8 cellular contexts compared by ENCODE assay signal in the genomic region with DNA sequence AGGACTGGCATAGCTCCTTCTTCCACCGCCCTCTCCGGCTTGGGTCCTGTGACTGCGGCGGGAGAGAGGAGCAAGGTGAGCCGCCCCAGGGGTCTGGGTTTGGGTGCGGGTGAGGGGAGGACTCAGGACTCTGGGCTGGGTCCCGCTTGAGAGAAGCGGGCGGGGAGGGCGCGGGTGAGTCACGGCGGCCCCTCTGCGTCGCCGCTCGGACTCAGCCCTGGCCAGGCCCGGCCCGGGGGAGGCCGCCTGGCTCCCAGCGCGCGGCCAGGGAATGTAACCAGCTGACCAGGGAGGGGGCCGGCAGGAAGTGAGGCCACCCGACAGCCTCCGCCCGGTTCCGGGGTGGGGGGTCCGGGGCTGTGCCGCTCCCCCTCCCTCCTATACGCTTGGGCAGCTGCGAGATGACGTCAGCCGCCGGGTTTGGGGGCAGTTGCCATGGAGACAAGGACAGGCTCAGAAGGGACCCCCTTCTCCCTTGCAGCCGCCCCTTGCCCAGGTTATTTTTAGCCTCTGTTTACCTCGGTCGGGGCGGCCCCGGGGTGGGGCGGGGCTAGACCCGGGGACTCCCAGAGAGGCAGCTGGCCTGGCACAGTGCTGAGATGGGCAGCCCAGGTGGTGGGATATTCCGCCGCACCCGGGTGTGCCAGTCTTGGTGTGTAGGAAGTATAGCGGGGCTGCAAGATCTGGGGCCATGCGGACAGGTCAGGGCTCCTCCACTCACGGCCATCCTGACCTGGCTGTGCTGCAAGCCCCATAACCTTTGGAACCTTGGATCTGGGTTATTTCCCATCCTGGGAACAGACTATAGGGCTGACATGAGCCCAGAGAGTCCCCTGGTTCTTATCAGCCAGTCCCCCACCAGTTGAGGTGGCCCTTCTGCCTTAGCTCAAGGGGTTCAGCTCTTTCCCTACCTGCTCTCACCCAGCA. TPM values are rescaled to one million over a fixed set of nuclear protein-coding genes. Genes with fewer than 3 reads are reported as not detected.
DNase-seq lines count a peak whose midpoint lies in the region; ATAC-seq and TF ChIP-seq lines count a peak whose summit lies in the region.

No MANE protein-coding gene starts in this region.

- no peak overlapping the region for H3K27ac Mint-ChIP-seq in T-helper 1 cell treated with Interleukin-12 subunit alpha and Interleukin-12 subunit beta and Interleukin-4 antibody, amounts not matched to agents 30 μg/mL and 1 μg/mL, for 36 hours
- peak overlapping the region; percentile 95 for H3K27ac Mint-ChIP-seq in activated B cell treated with CpG ODN at 0.5 μM for 24 hours
- H3K27ac Mint-ChIP-seq in naive B cell: peak overlapping the region; percentile 98 to 100 (median 99)

- ATAC-seq in HG02885 (IDR thresholded peaks at IDR 0.05; ENCODE audit: poor library complexity, unreplicated experiment) (peak; percentile 34), activated B cell treated with CpG ODN at 0.5 μM for 24 hours (ENCODE audit: low read depth) (peak; percentile 65), naive B cell (ENCODE audit: low read depth in 2 of 2) (peak; percentile 67 to 70), HG03378 (IDR thresholded peaks at IDR 0.05; ENCODE audit: unreplicated experiment) (no peak)

- H3K36me3 Mint-ChIP-seq in T-helper 1 cell treated with Interleukin-12 subunit alpha and Interleukin-12 subunit beta and Interleukin-4 antibody, amounts not matched to agents 30 μg/mL and 1 μg/mL, for 36 hours (ENCODE audit: low read depth): peaks cover 2% of the 10 kb centered on the region
- H3K36me3 Mint-ChIP-seq in activated B cell treated with CpG ODN at 0.5 μM for 24 hours (ENCODE audit: low read depth) (peaks cover 14% of the 10 kb centered on the region), naive B cell (no peaks in the 10 kb centered on the region)

- H3K4me1 Mint-ChIP-seq in T-helper 1 cell treated with Interleukin-12 subunit alpha and Interleukin-12 subunit beta and Interleukin-4 antibody, amounts not matched to agents 30 μg/mL and 1 μg/mL, for 36 hours (ENCODE audit: low read depth): peaks cover 23% of the 10 kb centered on the region
- H3K4me1 Mint-ChIP-seq in activated B cell treated with CpG ODN at 0.5 μM for 24 hours (peaks cover 61% of the 10 kb centered on the region), naive B cell (peaks cover 47 to 70% (median 62%) of the 10 kb centered on the region in 3 donors)

- peak overlapping the region; percentile 70 for H3K4me3 ChIP-seq in fibroblast of pulmonary artery (replicated peaks; ENCODE audit: low read depth, low read length)

- H3K9me3 Mint-ChIP-seq in T-helper 1 cell treated with Interleukin-12 subunit alpha and Interleukin-12 subunit beta and Interleukin-4 antibody, amounts not matched to agents 30 μg/mL and 1 μg/mL, for 36 hours: no peaks in the 10 kb centered on the region
- no peaks in the 10 kb centered on the region for H3K9me3 Mint-ChIP-seq in activated B cell treated with CpG ODN at 0.5 μM for 24 hours
- no peaks in the 10 kb centered on the region for H3K9me3 Mint-ChIP-seq in naive B cell

- no peak for TF ChIP-seq CTCF in activated B cell treated with CpG ODN at 0.5 μM for 24 hours (IDR thresholded peaks at IDR 0.05)
- TF ChIP-seq CTCF in fibroblast of pulmonary artery (IDR thresholded peaks at IDR 0.05; ENCODE audit: low read length, missing control alignments): no peak

- POLR2A ChIA-PET in activated B cell treated with CpG ODN at 0.5 μM for 24 hours (lab: Charles Lee): interaction anchor here (0.6 to 6.0 kb wide), 15 partner anchors 7 to 554 kb away, joined by 3 to 79 read pairs (median 10); partner anchors contain the start of genes ACD, ATP6V0D1, CARMIL2 and CTCF

- intact Hi-C loops in activated B cell treated with CpG ODN at 0.5 μM for 24 hours (cut with micrococcal nuclease): loop anchor here (1.0 kb wide), 3 partner anchors 8 to 32 kb away; partner anchors contain the start of gene CTCF

- DNase-seq in T-helper 1 cell (no peak), activated B cell treated with CpG ODN at 0.5 μM for 24 hours (peak; percentile 81), fibroblast of pulmonary artery (ENCODE audit: low read depth) (peak; percentile 81), naive B cell (peak; percentile 93), DMS153 treated with DMSO at 0.1 percent for 48 hours (lab: John Stamatoyannopoulos, UW; ENCODE audit: unreplicated experiment) (no peak)

- CTCF ChIA-PET in activated B cell treated with CpG ODN at 0.5 μM for 24 hours (lab: Charles Lee): interaction anchor here (0.6 to 4.9 kb wide), 9 partner anchors 9 to 286 kb away, joined by 3 to 50 read pairs (median 6); partner anchors contain the start of genes CARMIL2 and CTCF

- peaks cover 56% of the 10 kb centered on the region for H3K27me3 Mint-ChIP-seq in T-helper 1 cell treated with Interleukin-12 subunit alpha and Interleukin-12 subunit beta and Interleukin-4 antibody, amounts not matched to agents 30 μg/mL and 1 μg/mL, for 36 hours (ENCODE audit: low read depth)
- H3K27me3 Mint-ChIP-seq in activated B cell treated with CpG ODN at 0.5 μM for 24 hours: no peaks in the 10 kb centered on the region
- H3K27me3 Mint-ChIP-seq in naive B cell: no peaks in the 10 kb centered on the region

- H3K4me3 Mint-ChIP-seq in T-helper 1 cell treated with Interleukin-12 subunit alpha and Interleukin-12 subunit beta and Interleukin-4 antibody, amounts not matched to agents 30 μg/mL and 1 μg/mL, for 36 hours: peak overlapping the region; percentile 82
- H3K4me3 Mint-ChIP-seq in activated B cell treated with CpG ODN at 0.5 μM for 24 hours: peak overlapping the region; percentile 90
- peak overlapping the region; percentile 72 to 99 (median 98) for H3K4me3 Mint-ChIP-seq in naive B cell

RNA-seq across cellular contexts. Expression of gene RIPOR1, which starts 1.6 kb away (rescaled TPM):
- 136 and 159 TPM in 2 replicates for total RNA-seq in activated B cell treated with CpG ODN at 0.5 μM for 24 hours
- polyA plus RNA-seq in naive B cell (ENCODE audit: low read depth in 6 of 6): 10 to 100 TPM in 5 of 6 donors, 1 to 10 TPM in 1; 3.4 to 34.5 (median 16.5) TPM

RNA-seq across cellular contexts. Expression of gene CTCF, which starts 32.0 kb away (rescaled TPM):
- 53.1 and 59.6 TPM in 2 replicates for total RNA-seq in activated B cell treated with CpG ODN at 0.5 μM for 24 hours
- polyA plus RNA-seq in naive B cell (ENCODE audit: low read depth in 6 of 6): 10 to 100 TPM; 40.2 to 93.3 (median 67.8) TPM

RNA-seq across cellular contexts. Expression of gene AGRP, which starts 46.9 kb away (rescaled TPM):
- total RNA-seq in activated B cell treated with CpG ODN at 0.5 μM for 24 hours: not detected in 2 replicates
- not detected for polyA plus RNA-seq in naive B cell (ENCODE audit: low read depth in 6 of 6)

RNA-seq across cellular contexts. Expression of gene ATP6V0D1, which starts 49.3 kb away (rescaled TPM):
- 70.2 and 74.5 TPM in 2 replicates for total RNA-seq in activated B cell treated with CpG ODN at 0.5 μM for 24 hours
- 100 to 1,000 TPM; 136 to 255 (median 157) TPM for polyA plus RNA-seq in naive B cell (ENCODE audit: low read depth in 6 of 6)

Comparison
In these comparisons a context has a peak if more than half of its experiments do, and no peak if none do; other contexts are left out.
1. DNase-seq: peak in activated B cell treated with CpG ODN at 0.5 μM for 24 hours (single experiment), fibroblast of pulmonary artery (single experiment) and naive B cell (single experiment); none in T-helper 1 cell (0 of 5) and DMS153 treated with DMSO at 0.1 percent for 48 hours (single experiment).
2. Peak in every context shown above with its lines, with median percentiles within 50 percentile points of each other: H3K4me3 Mint-ChIP-seq.